Comparison of ENCODE assay signal across 1 cellular context in genomic region chr2:152718047-152718908, GRCh38.
TF ChIP-seq lines count a peak whose summit lies in the region.

Gene ARL6IP6, plus strand, starts transcription at chr2:152718620. Its CDS starts 5 bp downstream, at chr2:152718625.

TF ChIP-seq in K562, 482 proteins besides CTCF, POLR2A, EP300 and RAD21 (continued from another document and continues in another):
- TF ChIP-seq FUS (optimal IDR thresholded peaks at IDR 0.05; ENCODE audit: low read depth, low read length), result peak; percentile 86
- no peak for TF ChIP-seq MCM5 (IDR thresholded peaks at IDR 0.05; ENCODE audit: low read depth)
- TF ChIP-seq ZNF707 (CRISPR knock-in tag; conservative IDR thresholded peaks at IDR 0.05), result no peak
- no peak for TF ChIP-seq BDP1 (IDR thresholded peaks at IDR 0.05; ENCODE audit: insufficient read depth, insufficient read length)
- TF ChIP-seq FOXJ2 (tag; IDR thresholded peaks at IDR 0.05), result 0 out of 2 replicates have a peak, but pooled peaks have one; percentile 39
- no peak for TF ChIP-seq ZNF318 (IDR thresholded peaks at IDR 0.05; ENCODE audit: borderline replicate concordance in 1 of 2, low read depth in 1 of 2)
- TF ChIP-seq USF1 (CRISPR knock-in tag; IDR thresholded peaks at IDR 0.05), result no peak
- TF ChIP-seq POLR2B (IDR thresholded peaks at IDR 0.05; ENCODE audit: low read depth, partially characterized antibody), result peak; percentile 96
- TF ChIP-seq HDAC1 (IDR thresholded peaks at IDR 0.05), result peak in 1 of 2 experiments; percentile 91; a peak in 3 of 4 replicates
- TF ChIP-seq KLF13 (tag; IDR thresholded peaks at IDR 0.05; ENCODE audit: borderline replicate concordance, low read depth), result 0 out of 2 replicates have a peak, but pooled peaks have one; percentile 28
- no peak; the same call in 1 of the 2 replicates for TF ChIP-seq ZBTB5 (IDR thresholded peaks at IDR 0.05)
- no peak for TF ChIP-seq BACH1 (tag; IDR thresholded peaks at IDR 0.05)
- TF ChIP-seq NELFE (IDR thresholded peaks at IDR 0.05; ENCODE audit: insufficient read depth, insufficient read length), result no peak
- TF ChIP-seq AFF1 (IDR thresholded peaks at IDR 0.05; ENCODE audit: low read depth in 1 of 2, partially characterized antibody in 2 of 2), result peak; percentile 59 to 88
- TF ChIP-seq TEAD2 (tag; IDR thresholded peaks at IDR 0.05), result no peak
- TF ChIP-seq TFE3 (CRISPR knock-in tag; IDR thresholded peaks at IDR 0.05), result no peak
- TF ChIP-seq TFAP4 (CRISPR knock-in tag; IDR thresholded peaks at IDR 0.05; ENCODE audit: borderline replicate concordance), result peak; percentile 82; the same call in 1 of the 2 replicates
- TF ChIP-seq MEIS2 (IDR thresholded peaks at IDR 0.05; ENCODE audit: partially characterized antibody), result peak; percentile 26
- no peak for TF ChIP-seq POLR3G (IDR thresholded peaks at IDR 0.05; ENCODE audit: extremely low read depth, insufficient read length, insufficient replicate concordance)
- TF ChIP-seq HBP1 (CRISPR knock-in tag; IDR thresholded peaks at IDR 0.05), result peak; percentile 89
- no peak for TF ChIP-seq U2AF2 (optimal IDR thresholded peaks at IDR 0.05; ENCODE audit: low read depth, low read length)
- no peak for TF ChIP-seq HMG20B (CRISPR knock-in tag; IDR thresholded peaks at IDR 0.05)
- TF ChIP-seq THAP12 (CRISPR knock-in tag; IDR thresholded peaks at IDR 0.05), result peak; percentile 60; the same call in 1 of the 2 replicates
- TF ChIP-seq BRF2 (IDR thresholded peaks at IDR 0.05; ENCODE audit: borderline replicate concordance, insufficient read depth, insufficient read length), result no peak
- peak; percentile 76; the same call in 1 of the 2 replicates for TF ChIP-seq MIER1 (IDR thresholded peaks at IDR 0.05; ENCODE audit: low read depth)
- TF ChIP-seq SMARCA5 (IDR thresholded peaks at IDR 0.05), result peak; percentile 88; the same call in 1 of the 2 replicates
- TF ChIP-seq ZFP1 (CRISPR knock-in tag; IDR thresholded peaks at IDR 0.05), result no peak; the same call in 1 of the 2 replicates
- TF ChIP-seq ZSCAN32 (CRISPR knock-in tag; IDR thresholded peaks at IDR 0.05), result no peak
